In the genomic region with DNA sequence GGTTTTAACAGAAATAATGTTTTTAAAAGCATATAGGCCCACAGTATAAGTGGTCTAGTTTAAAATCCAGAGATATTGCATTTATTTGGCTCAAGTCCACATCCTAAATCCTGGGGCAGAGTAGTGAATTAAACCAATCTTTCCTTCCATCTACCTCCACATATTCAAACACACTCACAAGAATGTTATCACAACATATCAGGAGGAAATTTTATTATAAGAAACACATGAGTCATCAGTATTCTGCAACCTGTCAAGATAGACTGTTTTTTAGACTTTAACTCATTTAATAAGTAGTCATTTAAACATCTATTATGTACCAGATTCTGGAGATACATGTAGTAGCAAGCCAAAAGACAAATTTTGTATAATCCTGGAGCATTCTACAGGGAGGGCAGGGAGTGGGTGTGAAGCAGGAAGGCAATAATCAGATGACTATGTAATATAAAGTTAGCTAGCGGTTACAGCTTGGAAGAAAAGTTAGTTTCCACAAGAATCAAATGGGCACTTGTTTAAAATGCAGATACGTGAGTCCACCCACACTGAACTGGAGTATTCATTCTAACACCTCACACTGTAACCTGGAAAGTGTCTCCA, we compare ENCODE assay signal across 13 cellular contexts.
DNase-seq lines count a peak whose midpoint lies in the region; ATAC-seq and TF ChIP-seq lines count a peak whose summit lies in the region.
"Had no signal": no experiment of that assay in that cellular context is flagged by ENCODE, and none has a peak within 500 bp of the region (broad histone marks: within the 10 kb centered on the region; RNA-seq: fewer than 3 reads in every experiment).

No MANE protein-coding gene starts in this region.

- H3K4me1 ChIP-seq in adipocyte (ENCODE audit: control insufficient read depth, insufficient read depth, low read length) (peaks cover 31% of the 10 kb centered on the region), fibroblast of lung (ENCODE audit: control insufficient read depth, extremely low read depth, insufficient read depth, low read length) (peaks cover 17% of the 10 kb centered on the region), trophoblast cell (ENCODE audit: control insufficient read depth in 1 of 2, insufficient read depth in 2 of 2, low read length in 2 of 2) (peaks cover 3 to 6% of the 10 kb centered on the region in 2 experiments), vagina (peaks cover 28% of the 10 kb centered on the region)
- H3K4me1 ChIP-seq: HAP-1 had no signal

- no peak for TF ChIP-seq POLR2A in vagina (IDR thresholded peaks at IDR 0.05)

- peak overlapping the region; percentile 38 for H3K4me2 ChIP-seq in fibroblast of lung (ENCODE audit: extremely low read depth, insufficient read depth, low read length)
- H3K4me2 ChIP-seq in trophoblast cell (ENCODE audit: low read length): no peak overlapping the region
- H3K4me2 ChIP-seq: BLaER1 treated with 17β-estradiol and CSF1 and Interleukin-3, amounts not matched to agents 10 nM and 100 nM had no signal

- H3K4me1 Mint-ChIP-seq in natural killer cell treated with Interleukin-12 subunit alpha and Interleukin-12 subunit beta and Interleukin-15 and Interleukin-18, amount 100 ng/mL, for 72 hours (ENCODE audit: low read depth in 2 of 2): no peaks in the 10 kb centered on the region
- H3K4me1 Mint-ChIP-seq: activated naive CD4-positive, alpha-beta T cell treated with anti-CD3 and anti-CD28 coated beads, Interleukin-2, amount 10 ng/mL, durations not matched to agents 7 days and 5 days had no signal

- H4K8ac ChIP-seq in trophoblast cell (ENCODE audit: low read depth, low read length): no peak overlapping the region

- no peak overlapping the region for H3K4me3 Mint-ChIP-seq in natural killer cell treated with Interleukin-12 subunit alpha and Interleukin-12 subunit beta and Interleukin-15 and Interleukin-18, amount 100 ng/mL, for 72 hours
- H3K4me3 Mint-ChIP-seq: activated naive CD4-positive, alpha-beta T cell treated with anti-CD3 and anti-CD28 coated beads, Interleukin-2, amount 10 ng/mL, durations not matched to agents 7 days and 5 days had no signal

- peaks cover 2% of the 10 kb centered on the region for H3K79me1 ChIP-seq in trophoblast cell (ENCODE audit: low read length)

- no peak overlapping the region for H2BK5ac ChIP-seq in trophoblast cell (ENCODE audit: low read depth, low read length, poor library complexity)

- no peaks in the 10 kb centered on the region for H4K20me1 ChIP-seq in fibroblast of lung (ENCODE audit: control insufficient read depth, extremely low read depth, insufficient read depth, low read length)
- H4K20me1 ChIP-seq: BLaER1 treated with 17β-estradiol and CSF1 and Interleukin-3, amounts not matched to agents 10 nM and 100 nM had no signal

- H4K91ac ChIP-seq in trophoblast cell (ENCODE audit: low read depth, low read length): no peak overlapping the region

- H3K27ac ChIP-seq in fibroblast of lung (ENCODE audit: insufficient read depth, low read length) (no peak overlapping the region), trophoblast cell (ENCODE audit: low read depth, low read length) (no peak overlapping the region), vagina (peak overlapping the region; percentile 61)
- H3K27ac ChIP-seq: BLaER1 treated with 17β-estradiol and CSF1 and Interleukin-3, amounts not matched to agents 10 nM and 100 nM had no signal

- no peaks in the 10 kb centered on the region for H3K9me3 Mint-ChIP-seq in natural killer cell treated with Interleukin-12 subunit alpha and Interleukin-12 subunit beta and Interleukin-15 and Interleukin-18, amount 100 ng/mL, for 72 hours
- H3K9me3 Mint-ChIP-seq: activated naive CD4-positive, alpha-beta T cell treated with anti-CD3 and anti-CD28 coated beads, Interleukin-2, amount 10 ng/mL, durations not matched to agents 7 days and 5 days had no signal

- H3K9ac ChIP-seq in adipocyte (ENCODE audit: low read length) (peak overlapping the region; percentile 78), fibroblast of lung (ENCODE audit: insufficient read depth, low read length) (no peak overlapping the region), trophoblast cell (ENCODE audit: low read length) (no peak overlapping the region)
- H3K9ac ChIP-seq: BLaER1 treated with 17β-estradiol and CSF1 and Interleukin-3, amounts not matched to agents 10 nM and 100 nM had no signal

- no peaks in the 10 kb centered on the region for H3K27me3 ChIP-seq in adipocyte (replicated peaks; ENCODE audit: control insufficient read depth, insufficient read depth, low read length)
- no peaks in the 10 kb centered on the region for H3K27me3 ChIP-seq in fibroblast of lung (ENCODE audit: control insufficient read depth, insufficient read depth, low read length)
- H3K27me3 ChIP-seq in trophoblast cell (ENCODE audit: insufficient read depth, low read length): no peaks in the 10 kb centered on the region
- no peaks in the 10 kb centered on the region for H3K27me3 ChIP-seq in vagina
- H3K27me3 ChIP-seq: BLaER1 treated with 17β-estradiol and CSF1 and Interleukin-3, amounts not matched to agents 10 nM and 100 nM had no signal

- H2AFZ ChIP-seq in fibroblast of lung (ENCODE audit: low read length) (no peak overlapping the region), trophoblast cell (ENCODE audit: insufficient read depth, low read length, poor library complexity) (no peak overlapping the region)

- H3K9me3 ChIP-seq in adipocyte (ENCODE audit: control insufficient read depth, low read length) (no peaks in the 10 kb centered on the region), fibroblast of lung (ENCODE audit: control insufficient read depth, insufficient read depth, low read depth, low read length) (no peaks in the 10 kb centered on the region), trophoblast cell (ENCODE audit: insufficient read depth, low read depth, low read length) (no peaks in the 10 kb centered on the region), vagina (no peaks in the 10 kb centered on the region)
- H3K9me3 ChIP-seq: BLaER1 treated with 17β-estradiol and CSF1 and Interleukin-3, amounts not matched to agents 10 nM and 100 nM; HAP-1 had no signal

- no peak overlapping the region for H3K18ac ChIP-seq in trophoblast cell (ENCODE audit: low read length)

- DNase-seq in adipocyte (ENCODE audit: low read depth): peak; percentile 31
- DNase-seq in fibroblast of lung (ENCODE audit: low read depth in 2 of 2): peak in 1 of 2 donors; percentile 51
- DNase-seq in trophoblast cell: no peak
- DNase-seq in vagina (ENCODE audit: extremely low spot score in 2 of 2): no peak
- DNase-seq in Kasumi-1 (lab: John Stamatoyannopoulos, UW): no peak
- no peak for DNase-seq in natural killer cell treated with Interleukin-12 subunit alpha and Interleukin-12 subunit beta and Interleukin-15 and Interleukin-18, amount 100 ng/mL, for 72 hours (ENCODE audit: low spot score)
- DNase-seq: activated naive CD4-positive, alpha-beta T cell treated with anti-CD3 and anti-CD28 coated beads, Interleukin-2, amount 10 ng/mL, durations not matched to agents 7 days and 5 days; left cardiac atrium; NCI-H69; substantia nigra had no signal

- no peaks in the 10 kb centered on the region for H3K36me3 Mint-ChIP-seq in natural killer cell treated with Interleukin-12 subunit alpha and Interleukin-12 subunit beta and Interleukin-15 and Interleukin-18, amount 100 ng/mL, for 72 hours
- H3K36me3 Mint-ChIP-seq: activated naive CD4-positive, alpha-beta T cell treated with anti-CD3 and anti-CD28 coated beads, Interleukin-2, amount 10 ng/mL, durations not matched to agents 7 days and 5 days had no signal

- H3K79me2 ChIP-seq in fibroblast of lung (ENCODE audit: control insufficient read depth, insufficient read depth, low read length): no peaks in the 10 kb centered on the region
- no peaks in the 10 kb centered on the region for H3K79me2 ChIP-seq in trophoblast cell (ENCODE audit: control insufficient read depth, insufficient read depth, low read length, poor library complexity)

- H4K12ac ChIP-seq in trophoblast cell (ENCODE audit: low read depth, low read length): no peak overlapping the region

- peaks cover 6 to 9% of the 10 kb centered on the region in 2 donors for H3K27me3 Mint-ChIP-seq in natural killer cell treated with Interleukin-12 subunit alpha and Interleukin-12 subunit beta and Interleukin-15 and Interleukin-18, amount 100 ng/mL, for 72 hours
- H3K27me3 Mint-ChIP-seq: activated naive CD4-positive, alpha-beta T cell treated with anti-CD3 and anti-CD28 coated beads, Interleukin-2, amount 10 ng/mL, durations not matched to agents 7 days and 5 days had no signal

- TF ChIP-seq CTCF in fibroblast of lung (conservative IDR thresholded peaks at IDR 0.05 in 1 of 2, IDR thresholded peaks at IDR 0.05 in 1 of 2; ENCODE audit: low read depth in 1 of 2, low read length in 2 of 2) (no peak), vagina (IDR thresholded peaks at IDR 0.05) (no peak)

- H3K27ac Mint-ChIP-seq in natural killer cell treated with Interleukin-12 subunit alpha and Interleukin-12 subunit beta and Interleukin-15 and Interleukin-18, amount 100 ng/mL, for 72 hours: no peak overlapping the region
- H3K27ac Mint-ChIP-seq: activated naive CD4-positive, alpha-beta T cell treated with anti-CD3 and anti-CD28 coated beads, Interleukin-2, amount 10 ng/mL, durations not matched to agents 7 days and 5 days had no signal

- no peak overlapping the region for H3K23ac ChIP-seq in trophoblast cell (ENCODE audit: low read length)

- H2AK5ac ChIP-seq in trophoblast cell (ENCODE audit: low read length): no peak overlapping the region

- whole genome bisulfite sequencing in trophoblast cell (ENCODE audit: extremely low coverage, insufficient coverage, insufficient read length): no CpG with 5 or more reads among the region's 2 CpGs

- peak overlapping the region; percentile 10 for H2BK120ac ChIP-seq in trophoblast cell (ENCODE audit: insufficient read depth, low read length, poor library complexity)

- H3K4ac ChIP-seq in trophoblast cell (ENCODE audit: low read depth, low read length): no peak overlapping the region

- ATAC-seq in HG03097 (IDR thresholded peaks at IDR 0.05; ENCODE audit: low FRiP score, unreplicated experiment): no peak
- ATAC-seq in natural killer cell treated with Interleukin-12 subunit alpha and Interleukin-12 subunit beta and Interleukin-15 and Interleukin-18, amount 100 ng/mL, for 72 hours: no peak

- H3K4me3 ChIP-seq in adipocyte (ENCODE audit: low read length): peak overlapping the region; percentile 56
- H3K4me3 ChIP-seq in fibroblast of lung (replicated peaks in 1 of 4; ENCODE audit: control extremely low read depth in 1 of 4, insufficient read depth in 1 of 4, low read depth in 3 of 4, low read length in 4 of 4): no peak overlapping the region
- no peak overlapping the region for H3K4me3 ChIP-seq in trophoblast cell (ENCODE audit: low read depth, low read length)
- no peak overlapping the region for H3K4me3 ChIP-seq in vagina
- H3K4me3 ChIP-seq: BLaER1 treated with 17β-estradiol and CSF1 and Interleukin-3, amounts not matched to agents 10 nM and 100 nM; HAP-1 had no signal

- no peak overlapping the region for H3K14ac ChIP-seq in trophoblast cell (ENCODE audit: low read length)

- H3K36me3 ChIP-seq in adipocyte (ENCODE audit: control insufficient read depth, insufficient read depth, low read length, severe bottlenecking) (no peaks in the 10 kb centered on the region), fibroblast of lung (ENCODE audit: control insufficient read depth, insufficient read depth, low read length) (no peaks in the 10 kb centered on the region), trophoblast cell (ENCODE audit: control insufficient read depth in 1 of 2, insufficient read depth in 2 of 2, low read length in 2 of 2) (no peaks in the 10 kb centered on the region), vagina (no peaks in the 10 kb centered on the region)
- H3K36me3 ChIP-seq: BLaER1 treated with 17β-estradiol and CSF1 and Interleukin-3, amounts not matched to agents 10 nM and 100 nM; HAP-1 had no signal

- intact Hi-C loops in vagina (cut with DNase I): no loop called here

- no peak overlapping the region for H2BK12ac ChIP-seq in trophoblast cell (ENCODE audit: low read length)
